In the genomic region with DNA sequence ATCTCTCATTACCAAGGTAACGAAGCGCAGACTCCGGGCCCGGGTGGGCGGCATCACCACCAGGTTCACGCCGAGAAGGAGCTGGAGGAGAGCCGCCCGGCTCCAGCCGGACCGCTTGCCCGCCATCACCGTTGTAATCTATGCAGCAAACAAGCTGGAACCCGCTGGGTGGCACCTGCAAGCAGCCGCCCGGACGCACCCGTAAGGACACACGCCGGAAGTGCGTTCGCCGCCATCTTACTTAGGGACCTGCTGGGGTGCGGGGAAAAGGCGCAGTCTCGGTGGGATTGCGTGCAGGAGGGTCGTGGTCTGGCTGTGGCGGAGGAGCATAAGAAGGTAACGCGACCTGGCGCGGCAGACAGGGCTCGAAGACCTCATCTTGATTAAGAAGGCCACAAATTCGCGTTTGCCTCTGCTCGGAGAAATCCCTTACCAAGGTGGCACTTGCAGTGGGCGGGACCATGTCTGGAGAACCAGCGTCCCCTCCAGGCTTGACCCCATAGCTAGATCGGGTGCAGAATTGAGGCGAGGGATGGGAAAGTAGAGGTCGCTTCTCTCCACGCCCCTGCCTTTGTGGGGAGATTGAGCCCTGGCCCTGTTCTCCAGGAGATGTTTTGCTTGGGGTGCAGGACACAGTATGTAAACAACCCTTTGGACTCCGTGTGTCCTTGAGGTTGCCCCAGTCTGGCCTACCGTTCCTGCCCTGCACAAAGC, we compare ENCODE assay signal across 1 cellular context.
A peak's percentile ranks its signal among the peaks of the same experiment; 100 is the strongest.
TF ChIP-seq lines count a peak whose summit lies in the region.

A gene with protein sequence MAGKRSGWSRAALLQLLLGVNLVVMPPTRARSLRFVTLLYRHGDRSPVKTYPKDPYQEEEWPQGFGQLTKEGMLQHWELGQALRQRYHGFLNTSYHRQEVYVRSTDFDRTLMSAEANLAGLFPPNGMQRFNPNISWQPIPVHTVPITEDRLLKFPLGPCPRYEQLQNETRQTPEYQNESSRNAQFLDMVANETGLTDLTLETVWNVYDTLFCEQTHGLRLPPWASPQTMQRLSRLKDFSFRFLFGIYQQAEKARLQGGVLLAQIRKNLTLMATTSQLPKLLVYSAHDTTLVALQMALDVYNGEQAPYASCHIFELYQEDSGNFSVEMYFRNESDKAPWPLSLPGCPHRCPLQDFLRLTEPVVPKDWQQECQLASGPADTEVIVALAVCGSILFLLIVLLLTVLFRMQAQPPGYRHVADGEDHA (minus strand): TSS at position 151 of the 714 bp plus-strand sequence. CDS start 25 bp downstream, at position 126.

TF ChIP-seq in K562, 482 proteins besides CTCF, POLR2A, EP300 and RAD21 (continued from another document and continues in another):
- TF ChIP-seq, protein P1, sequence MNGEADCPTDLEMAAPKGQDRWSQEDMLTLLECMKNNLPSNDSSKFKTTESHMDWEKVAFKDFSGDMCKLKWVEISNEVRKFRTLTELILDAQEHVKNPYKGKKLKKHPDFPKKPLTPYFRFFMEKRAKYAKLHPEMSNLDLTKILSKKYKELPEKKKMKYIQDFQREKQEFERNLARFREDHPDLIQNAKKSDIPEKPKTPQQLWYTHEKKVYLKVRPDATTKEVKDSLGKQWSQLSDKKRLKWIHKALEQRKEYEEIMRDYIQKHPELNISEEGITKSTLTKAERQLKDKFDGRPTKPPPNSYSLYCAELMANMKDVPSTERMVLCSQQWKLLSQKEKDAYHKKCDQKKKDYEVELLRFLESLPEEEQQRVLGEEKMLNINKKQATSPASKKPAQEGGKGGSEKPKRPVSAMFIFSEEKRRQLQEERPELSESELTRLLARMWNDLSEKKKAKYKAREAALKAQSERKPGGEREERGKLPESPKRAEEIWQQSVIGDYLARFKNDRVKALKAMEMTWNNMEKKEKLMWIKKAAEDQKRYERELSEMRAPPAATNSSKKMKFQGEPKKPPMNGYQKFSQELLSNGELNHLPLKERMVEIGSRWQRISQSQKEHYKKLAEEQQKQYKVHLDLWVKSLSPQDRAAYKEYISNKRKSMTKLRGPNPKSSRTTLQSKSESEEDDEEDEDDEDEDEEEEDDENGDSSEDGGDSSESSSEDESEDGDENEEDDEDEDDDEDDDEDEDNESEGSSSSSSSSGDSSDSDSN (IDR thresholded peaks at IDR 0.05; ENCODE audit: borderline replicate concordance in 1 of 2, low read depth in 2 of 2, low read length in 2 of 2) = peak; percentile 66 to 94; a peak in 2 of 4 replicates
- peak; percentile 96 for TF ChIP-seq TBP (optimal IDR thresholded peaks at IDR 0.05; ENCODE audit: low read depth, low read length)
- TF ChIP-seq MCM2 (IDR thresholded peaks at IDR 0.05; ENCODE audit: low read depth) = no peak
- no peak for TF ChIP-seq BRCA1 (IDR thresholded peaks at IDR 0.05)
- no peak for TF ChIP-seq BRCA1 (CRISPR knock-in tag; IDR thresholded peaks at IDR 0.05)
- TF ChIP-seq, protein P2, sequence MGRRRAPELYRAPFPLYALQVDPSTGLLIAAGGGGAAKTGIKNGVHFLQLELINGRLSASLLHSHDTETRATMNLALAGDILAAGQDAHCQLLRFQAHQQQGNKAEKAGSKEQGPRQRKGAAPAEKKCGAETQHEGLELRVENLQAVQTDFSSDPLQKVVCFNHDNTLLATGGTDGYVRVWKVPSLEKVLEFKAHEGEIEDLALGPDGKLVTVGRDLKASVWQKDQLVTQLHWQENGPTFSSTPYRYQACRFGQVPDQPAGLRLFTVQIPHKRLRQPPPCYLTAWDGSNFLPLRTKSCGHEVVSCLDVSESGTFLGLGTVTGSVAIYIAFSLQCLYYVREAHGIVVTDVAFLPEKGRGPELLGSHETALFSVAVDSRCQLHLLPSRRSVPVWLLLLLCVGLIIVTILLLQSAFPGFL (CRISPR knock-in tag; IDR thresholded peaks at IDR 0.05) = no peak
- peak; percentile 67; the same call in 1 of the 2 replicates for TF ChIP-seq KAT8 (IDR thresholded peaks at IDR 0.05; ENCODE audit: low read depth)
- TF ChIP-seq POLR3A (IDR thresholded peaks at IDR 0.05; ENCODE audit: borderline replicate concordance, extremely low read depth, insufficient read depth, insufficient read length) = no peak
- TF ChIP-seq, protein P3, sequence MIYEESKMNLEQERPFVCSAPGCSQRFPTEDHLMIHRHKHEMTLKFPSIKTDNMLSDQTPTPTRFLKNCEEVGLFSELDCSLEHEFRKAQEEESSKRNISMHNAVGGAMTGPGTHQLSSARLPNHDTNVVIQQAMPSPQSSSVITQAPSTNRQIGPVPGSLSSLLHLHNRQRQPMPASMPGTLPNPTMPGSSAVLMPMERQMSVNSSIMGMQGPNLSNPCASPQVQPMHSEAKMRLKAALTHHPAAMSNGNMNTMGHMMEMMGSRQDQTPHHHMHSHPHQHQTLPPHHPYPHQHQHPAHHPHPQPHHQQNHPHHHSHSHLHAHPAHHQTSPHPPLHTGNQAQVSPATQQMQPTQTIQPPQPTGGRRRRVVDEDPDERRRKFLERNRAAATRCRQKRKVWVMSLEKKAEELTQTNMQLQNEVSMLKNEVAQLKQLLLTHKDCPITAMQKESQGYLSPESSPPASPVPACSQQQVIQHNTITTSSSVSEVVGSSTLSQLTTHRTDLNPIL (CRISPR knock-in tag; IDR thresholded peaks at IDR 0.05) = 0 out of 2 replicates have a peak, but pooled peaks have one; percentile 65
- TF ChIP-seq SAFB2 (IDR thresholded peaks at IDR 0.05; ENCODE audit: borderline replicate concordance, low read depth, low read length, severe bottlenecking) = no peak
- TF ChIP-seq, protein P4, sequence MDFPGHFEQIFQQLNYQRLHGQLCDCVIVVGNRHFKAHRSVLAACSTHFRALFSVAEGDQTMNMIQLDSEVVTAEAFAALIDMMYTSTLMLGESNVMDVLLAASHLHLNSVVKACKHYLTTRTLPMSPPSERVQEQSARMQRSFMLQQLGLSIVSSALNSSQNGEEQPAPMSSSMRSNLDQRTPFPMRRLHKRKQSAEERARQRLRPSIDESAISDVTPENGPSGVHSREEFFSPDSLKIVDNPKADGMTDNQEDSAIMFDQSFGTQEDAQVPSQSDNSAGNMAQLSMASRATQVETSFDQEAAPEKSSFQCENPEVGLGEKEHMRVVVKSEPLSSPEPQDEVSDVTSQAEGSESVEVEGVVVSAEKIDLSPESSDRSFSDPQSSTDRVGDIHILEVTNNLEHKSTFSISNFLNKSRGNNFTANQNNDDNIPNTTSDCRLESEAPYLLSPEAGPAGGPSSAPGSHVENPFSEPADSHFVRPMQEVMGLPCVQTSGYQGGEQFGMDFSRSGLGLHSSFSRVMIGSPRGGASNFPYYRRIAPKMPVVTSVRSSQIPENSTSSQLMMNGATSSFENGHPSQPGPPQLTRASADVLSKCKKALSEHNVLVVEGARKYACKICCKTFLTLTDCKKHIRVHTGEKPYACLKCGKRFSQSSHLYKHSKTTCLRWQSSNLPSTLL (IDR thresholded peaks at IDR 0.05) = no peak
- TF ChIP-seq, protein P5, sequence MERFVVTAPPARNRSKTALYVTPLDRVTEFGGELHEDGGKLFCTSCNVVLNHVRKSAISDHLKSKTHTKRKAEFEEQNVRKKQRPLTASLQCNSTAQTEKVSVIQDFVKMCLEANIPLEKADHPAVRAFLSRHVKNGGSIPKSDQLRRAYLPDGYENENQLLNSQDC (CRISPR knock-in tag; IDR thresholded peaks at IDR 0.05) = peak; percentile 46; the same call in 1 of the 2 replicates
- no peak for TF ChIP-seq ZNF780A (CRISPR knock-in tag; IDR thresholded peaks at IDR 0.05)
- TF ChIP-seq BCOR (IDR thresholded peaks at IDR 0.05) = no peak
- TF ChIP-seq, protein P6, sequence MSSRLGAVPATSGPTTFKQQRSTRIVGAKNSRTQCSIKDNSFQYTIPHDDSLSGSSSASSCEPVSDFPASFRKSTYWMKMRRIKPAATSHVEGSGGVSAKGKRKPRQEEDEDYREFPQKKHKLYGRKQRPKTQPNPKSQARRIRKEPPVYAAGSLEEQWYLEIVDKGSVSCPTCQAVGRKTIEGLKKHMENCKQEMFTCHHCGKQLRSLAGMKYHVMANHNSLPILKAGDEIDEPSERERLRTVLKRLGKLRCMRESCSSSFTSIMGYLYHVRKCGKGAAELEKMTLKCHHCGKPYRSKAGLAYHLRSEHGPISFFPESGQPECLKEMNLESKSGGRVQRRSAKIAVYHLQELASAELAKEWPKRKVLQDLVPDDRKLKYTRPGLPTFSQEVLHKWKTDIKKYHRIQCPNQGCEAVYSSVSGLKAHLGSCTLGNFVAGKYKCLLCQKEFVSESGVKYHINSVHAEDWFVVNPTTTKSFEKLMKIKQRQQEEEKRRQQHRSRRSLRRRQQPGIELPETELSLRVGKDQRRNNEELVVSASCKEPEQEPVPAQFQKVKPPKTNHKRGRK (tag; IDR thresholded peaks at IDR 0.05) = no peak
- TF ChIP-seq, protein P7, sequence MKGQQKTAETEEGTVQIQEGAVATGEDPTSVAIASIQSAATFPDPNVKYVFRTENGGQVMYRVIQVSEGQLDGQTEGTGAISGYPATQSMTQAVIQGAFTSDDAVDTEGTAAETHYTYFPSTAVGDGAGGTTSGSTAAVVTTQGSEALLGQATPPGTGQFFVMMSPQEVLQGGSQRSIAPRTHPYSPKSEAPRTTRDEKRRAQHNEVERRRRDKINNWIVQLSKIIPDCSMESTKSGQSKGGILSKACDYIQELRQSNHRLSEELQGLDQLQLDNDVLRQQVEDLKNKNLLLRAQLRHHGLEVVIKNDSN (CRISPR knock-in tag; IDR thresholded peaks at IDR 0.05) = no peak
- TF ChIP-seq, protein P8, sequence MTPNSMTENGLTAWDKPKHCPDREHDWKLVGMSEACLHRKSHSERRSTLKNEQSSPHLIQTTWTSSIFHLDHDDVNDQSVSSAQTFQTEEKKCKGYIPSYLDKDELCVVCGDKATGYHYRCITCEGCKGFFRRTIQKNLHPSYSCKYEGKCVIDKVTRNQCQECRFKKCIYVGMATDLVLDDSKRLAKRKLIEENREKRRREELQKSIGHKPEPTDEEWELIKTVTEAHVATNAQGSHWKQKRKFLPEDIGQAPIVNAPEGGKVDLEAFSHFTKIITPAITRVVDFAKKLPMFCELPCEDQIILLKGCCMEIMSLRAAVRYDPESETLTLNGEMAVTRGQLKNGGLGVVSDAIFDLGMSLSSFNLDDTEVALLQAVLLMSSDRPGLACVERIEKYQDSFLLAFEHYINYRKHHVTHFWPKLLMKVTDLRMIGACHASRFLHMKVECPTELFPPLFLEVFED (CRISPR knock-in tag; conservative IDR thresholded peaks at IDR 0.05) = no peak; the same call in 1 of the 2 replicates
- TF ChIP-seq ZNF224 (CRISPR knock-in tag; IDR thresholded peaks at IDR 0.05) = no peak
- no peak for TF ChIP-seq MEIS2 (IDR thresholded peaks at IDR 0.05; ENCODE audit: partially characterized antibody)
- no peak for TF ChIP-seq TGIF2 (CRISPR knock-in tag; IDR thresholded peaks at IDR 0.05)
- TF ChIP-seq, protein P9, sequence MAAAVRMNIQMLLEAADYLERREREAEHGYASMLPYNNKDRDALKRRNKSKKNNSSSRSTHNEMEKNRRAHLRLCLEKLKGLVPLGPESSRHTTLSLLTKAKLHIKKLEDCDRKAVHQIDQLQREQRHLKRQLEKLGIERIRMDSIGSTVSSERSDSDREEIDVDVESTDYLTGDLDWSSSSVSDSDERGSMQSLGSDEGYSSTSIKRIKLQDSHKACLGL (CRISPR knock-in tag; IDR thresholded peaks at IDR 0.05; ENCODE audit: borderline replicate concordance, poor library complexity, severe bottlenecking) = no peak
- peak; percentile 94 for TF ChIP-seq HCFC1 (IDR thresholded peaks at IDR 0.05; ENCODE audit: low read depth, low read length)
- peak; percentile 98 for TF ChIP-seq SP1 (CRISPR knock-in tag; IDR thresholded peaks at IDR 0.05)
- no peak for TF ChIP-seq ZNF76 (CRISPR knock-in tag; IDR thresholded peaks at IDR 0.05; ENCODE audit: borderline replicate concordance)
- TF ChIP-seq, protein P10, sequence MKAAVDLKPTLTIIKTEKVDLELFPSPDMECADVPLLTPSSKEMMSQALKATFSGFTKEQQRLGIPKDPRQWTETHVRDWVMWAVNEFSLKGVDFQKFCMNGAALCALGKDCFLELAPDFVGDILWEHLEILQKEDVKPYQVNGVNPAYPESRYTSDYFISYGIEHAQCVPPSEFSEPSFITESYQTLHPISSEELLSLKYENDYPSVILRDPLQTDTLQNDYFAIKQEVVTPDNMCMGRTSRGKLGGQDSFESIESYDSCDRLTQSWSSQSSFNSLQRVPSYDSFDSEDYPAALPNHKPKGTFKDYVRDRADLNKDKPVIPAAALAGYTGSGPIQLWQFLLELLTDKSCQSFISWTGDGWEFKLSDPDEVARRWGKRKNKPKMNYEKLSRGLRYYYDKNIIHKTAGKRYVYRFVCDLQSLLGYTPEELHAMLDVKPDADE (conservative IDR thresholded peaks at IDR 0.05; ENCODE audit: control insufficient read depth, low read depth, low read length) = peak; percentile 95
- 0 out of 2 replicates have a peak, but pooled peaks have one; percentile 23 for TF ChIP-seq HDGF (IDR thresholded peaks at IDR 0.05)
- peak; percentile 71; the same call in 1 of the 2 replicates for TF ChIP-seq TCF7 (IDR thresholded peaks at IDR 0.05; ENCODE audit: borderline replicate concordance)
- peak; percentile 98 for TF ChIP-seq POLR2G (IDR thresholded peaks at IDR 0.05; ENCODE audit: low read depth, low read length)
- TF ChIP-seq JUNB (CRISPR knock-in tag; conservative IDR thresholded peaks at IDR 0.05) = no peak
- no peak for TF ChIP-seq ASH1L (IDR thresholded peaks at IDR 0.05; ENCODE audit: borderline replicate concordance, low read depth, partially characterized antibody)
- TF ChIP-seq ZNF785 (CRISPR knock-in tag; IDR thresholded peaks at IDR 0.05) = no peak
- TF ChIP-seq SAP30 (IDR thresholded peaks at IDR 0.05; ENCODE audit: borderline replicate concordance, insufficient read depth, low read depth, low read length, poor library complexity, severe bottlenecking) = peak; percentile 56
- no peak for TF ChIP-seq ILK (tag; IDR thresholded peaks at IDR 0.05; ENCODE audit: borderline replicate concordance, low read depth)
- TF ChIP-seq, protein P11, sequence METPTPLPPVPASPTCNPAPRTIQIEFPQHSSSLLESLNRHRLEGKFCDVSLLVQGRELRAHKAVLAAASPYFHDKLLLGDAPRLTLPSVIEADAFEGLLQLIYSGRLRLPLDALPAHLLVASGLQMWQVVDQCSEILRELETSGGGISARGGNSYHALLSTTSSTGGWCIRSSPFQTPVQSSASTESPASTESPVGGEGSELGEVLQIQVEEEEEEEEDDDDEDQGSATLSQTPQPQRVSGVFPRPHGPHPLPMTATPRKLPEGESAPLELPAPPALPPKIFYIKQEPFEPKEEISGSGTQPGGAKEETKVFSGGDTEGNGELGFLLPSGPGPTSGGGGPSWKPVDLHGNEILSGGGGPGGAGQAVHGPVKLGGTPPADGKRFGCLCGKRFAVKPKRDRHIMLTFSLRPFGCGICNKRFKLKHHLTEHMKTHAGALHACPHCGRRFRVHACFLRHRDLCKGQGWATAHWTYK (CRISPR knock-in tag; IDR thresholded peaks at IDR 0.05) = 0 out of 2 replicates have a peak, but pooled peaks have one; percentile 90
- no peak for TF ChIP-seq MED1 (CRISPR knock-in tag; IDR thresholded peaks at IDR 0.05; ENCODE audit: borderline replicate concordance)
